1 cellular context compared by ENCODE assay signal in the genomic region with DNA sequence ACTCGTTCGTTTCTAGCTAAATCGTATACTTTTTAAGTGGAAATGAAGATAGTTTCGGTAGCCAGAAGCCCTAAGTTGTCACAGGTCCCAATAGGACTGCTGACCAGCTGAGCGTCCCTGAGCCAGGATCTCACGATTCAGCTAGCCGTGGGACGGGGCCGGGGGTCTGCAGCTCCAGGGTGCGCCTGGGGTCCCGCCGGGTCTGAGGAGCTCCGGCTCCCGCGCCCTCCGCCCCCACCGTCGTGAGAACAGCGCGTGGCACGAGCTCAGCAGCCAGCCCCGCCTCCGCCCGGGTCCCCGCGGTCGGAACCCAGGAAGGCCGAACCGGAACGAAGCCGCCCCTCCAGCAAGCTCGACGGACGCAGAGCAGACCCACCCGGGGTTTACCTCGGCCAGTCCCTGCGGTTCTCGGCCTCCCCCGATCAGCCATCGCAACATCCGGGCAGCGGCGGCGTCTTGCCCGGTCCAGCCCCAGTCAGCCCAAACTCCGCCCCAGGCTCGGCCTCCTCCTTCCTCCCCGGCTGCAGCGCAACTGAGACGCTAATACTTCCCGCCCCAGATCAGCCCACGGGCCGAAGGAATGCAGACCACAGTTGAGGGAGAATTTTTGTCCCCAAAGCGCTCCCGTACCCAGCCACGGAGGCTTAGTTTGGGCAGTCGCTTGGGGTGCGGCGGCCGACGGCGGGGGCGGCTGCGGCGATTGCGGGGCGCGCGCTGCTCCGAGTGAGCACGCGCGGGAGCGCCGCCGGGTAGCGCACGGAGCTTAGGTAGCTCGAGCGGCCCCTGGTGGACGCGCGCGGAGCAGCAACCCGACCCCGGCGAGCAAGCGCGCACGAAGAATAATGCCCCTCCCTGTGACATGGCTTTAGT.
TF ChIP-seq lines count a peak whose summit lies in the region.

A gene with protein sequence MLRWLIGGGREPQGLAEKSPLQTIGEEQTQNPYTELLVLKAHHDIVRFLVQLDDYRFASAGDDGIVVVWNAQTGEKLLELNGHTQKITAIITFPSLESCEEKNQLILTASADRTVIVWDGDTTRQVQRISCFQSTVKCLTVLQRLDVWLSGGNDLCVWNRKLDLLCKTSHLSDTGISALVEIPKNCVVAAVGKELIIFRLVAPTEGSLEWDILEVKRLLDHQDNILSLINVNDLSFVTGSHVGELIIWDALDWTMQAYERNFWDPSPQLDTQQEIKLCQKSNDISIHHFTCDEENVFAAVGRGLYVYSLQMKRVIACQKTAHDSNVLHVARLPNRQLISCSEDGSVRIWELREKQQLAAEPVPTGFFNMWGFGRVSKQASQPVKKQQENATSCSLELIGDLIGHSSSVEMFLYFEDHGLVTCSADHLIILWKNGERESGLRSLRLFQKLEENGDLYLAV (minus strand): TSS at position 534 of the 870 bp plus-strand sequence. CDS start 96 bp downstream, at position 438.

TF ChIP-seq in HepG2, 621 proteins besides CTCF, POLR2A, EP300 and RAD21 (continued from another document):
- TF ChIP-seq, protein P1, sequence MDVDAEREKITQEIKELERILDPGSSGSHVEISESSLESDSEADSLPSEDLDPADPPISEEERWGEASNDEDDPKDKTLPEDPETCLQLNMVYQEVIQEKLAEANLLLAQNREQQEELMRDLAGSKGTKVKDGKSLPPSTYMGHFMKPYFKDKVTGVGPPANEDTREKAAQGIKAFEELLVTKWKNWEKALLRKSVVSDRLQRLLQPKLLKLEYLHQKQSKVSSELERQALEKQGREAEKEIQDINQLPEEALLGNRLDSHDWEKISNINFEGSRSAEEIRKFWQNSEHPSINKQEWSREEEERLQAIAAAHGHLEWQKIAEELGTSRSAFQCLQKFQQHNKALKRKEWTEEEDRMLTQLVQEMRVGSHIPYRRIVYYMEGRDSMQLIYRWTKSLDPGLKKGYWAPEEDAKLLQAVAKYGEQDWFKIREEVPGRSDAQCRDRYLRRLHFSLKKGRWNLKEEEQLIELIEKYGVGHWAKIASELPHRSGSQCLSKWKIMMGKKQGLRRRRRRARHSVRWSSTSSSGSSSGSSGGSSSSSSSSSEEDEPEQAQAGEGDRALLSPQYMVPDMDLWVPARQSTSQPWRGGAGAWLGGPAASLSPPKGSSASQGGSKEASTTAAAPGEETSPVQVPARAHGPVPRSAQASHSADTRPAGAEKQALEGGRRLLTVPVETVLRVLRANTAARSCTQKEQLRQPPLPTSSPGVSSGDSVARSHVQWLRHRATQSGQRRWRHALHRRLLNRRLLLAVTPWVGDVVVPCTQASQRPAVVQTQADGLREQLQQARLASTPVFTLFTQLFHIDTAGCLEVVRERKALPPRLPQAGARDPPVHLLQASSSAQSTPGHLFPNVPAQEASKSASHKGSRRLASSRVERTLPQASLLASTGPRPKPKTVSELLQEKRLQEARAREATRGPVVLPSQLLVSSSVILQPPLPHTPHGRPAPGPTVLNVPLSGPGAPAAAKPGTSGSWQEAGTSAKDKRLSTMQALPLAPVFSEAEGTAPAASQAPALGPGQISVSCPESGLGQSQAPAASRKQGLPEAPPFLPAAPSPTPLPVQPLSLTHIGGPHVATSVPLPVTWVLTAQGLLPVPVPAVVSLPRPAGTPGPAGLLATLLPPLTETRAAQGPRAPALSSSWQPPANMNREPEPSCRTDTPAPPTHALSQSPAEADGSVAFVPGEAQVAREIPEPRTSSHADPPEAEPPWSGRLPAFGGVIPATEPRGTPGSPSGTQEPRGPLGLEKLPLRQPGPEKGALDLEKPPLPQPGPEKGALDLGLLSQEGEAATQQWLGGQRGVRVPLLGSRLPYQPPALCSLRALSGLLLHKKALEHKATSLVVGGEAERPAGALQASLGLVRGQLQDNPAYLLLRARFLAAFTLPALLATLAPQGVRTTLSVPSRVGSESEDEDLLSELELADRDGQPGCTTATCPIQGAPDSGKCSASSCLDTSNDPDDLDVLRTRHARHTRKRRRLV (CRISPR knock-in tag; IDR thresholded peaks at IDR 0.05): no peak
- TF ChIP-seq HOXD1 (CRISPR knock-in tag; IDR thresholded peaks at IDR 0.05) (no peak; the same call in 1 of the 2 replicates), ZNF768 (CRISPR knock-in tag; IDR thresholded peaks at IDR 0.05) (peak; percentile 58; the same call in 1 of the 2 replicates), JUN (CRISPR knock-in tag; IDR thresholded peaks at IDR 0.05) (peak; percentile 60; the same call in 1 of the 2 replicates)
- TF ChIP-seq, protein P2, sequence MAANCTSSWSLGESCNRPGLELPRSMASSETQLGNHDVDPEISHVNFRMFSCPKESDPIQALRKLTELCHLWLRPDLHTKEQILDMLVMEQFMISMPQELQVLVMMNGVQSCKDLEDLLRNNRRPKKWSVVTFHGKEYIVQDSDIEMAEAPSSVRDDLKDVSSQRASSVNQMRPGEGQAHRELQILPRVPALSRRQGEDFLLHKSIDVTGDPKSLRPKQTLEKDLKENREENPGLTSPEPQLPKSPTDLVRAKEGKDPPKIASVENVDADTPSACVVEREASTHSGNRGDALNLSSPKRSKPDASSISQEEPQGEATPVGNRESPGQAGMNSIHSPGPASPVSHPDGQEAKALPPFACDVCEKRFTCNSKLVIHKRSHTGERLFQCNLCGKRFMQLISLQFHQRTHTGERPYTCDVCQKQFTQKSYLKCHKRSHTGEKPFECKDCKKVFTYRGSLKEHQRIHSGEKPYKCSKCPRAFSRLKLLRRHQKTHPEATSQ (CRISPR knock-in tag; IDR thresholded peaks at IDR 0.05; ENCODE audit: borderline replicate concordance): no peak
